ENCODE assay signal across 11 cellular contexts in genomic region chr11:117199916-117200812, GRCh38. TPM values are rescaled to one million over a fixed set of nuclear protein-coding genes. Genes with fewer than 3 reads are reported as not detected.
DNase-seq lines count a peak whose midpoint lies in the region; ATAC-seq, FAIRE-seq and TF ChIP-seq lines count a peak whose summit lies in the region.
"Had no signal": no experiment of that assay in that cellular context is flagged by ENCODE, and none has a peak within 500 bp of the region (broad histone marks: within the 10 kb centered on the region; RNA-seq: fewer than 3 reads in every experiment).

No MANE protein-coding gene starts in this region.

- H3K4me3 Mint-ChIP-seq in stimulated activated naive B cell treated with anti-CD40 and anti-IgM and Interleukin-4, amounts not matched to agents 10 μg/mL and 1 μg/mL and 100 μg/mL, for 72 hours: no peak overlapping the region
- H3K4me3 Mint-ChIP-seq: activated naive CD4-positive, alpha-beta T cell treated with anti-CD3 and anti-CD28 coated beads, Interleukin-2, amount 50 U/mL, for 24 hours had no signal

- H3K4me1 ChIP-seq in HEK293 (ENCODE audit: control insufficient read depth, insufficient read depth, low read length): no peaks in the 10 kb centered on the region
- H3K4me1 ChIP-seq in lower lobe of right lung: peaks cover 26% of the 10 kb centered on the region

- H3K36me3 ChIP-seq in HEK293 (ENCODE audit: control insufficient read depth in 2 of 2, insufficient read depth in 1 of 2, low read length in 2 of 2) (peaks cover 0 to 28% of the 10 kb centered on the region in 2 experiments; a peak in 1 of 3 replicates), lower lobe of right lung (peaks cover 55% of the 10 kb centered on the region)

- CTCF ChIA-PET in HEK293 (lab: Yijun Ruan, JAX): interaction anchor here (0.7 to 1.6 kb wide), 2 partner anchors 19 to 147 kb away, joined by 3 to 9 read pairs; no protein-coding TSS in a partner anchor

- DNase-seq in caudate nucleus (lab: John Stamatoyannopoulos, UW) (no peak), lower lobe of right lung (peak; percentile 26), GM12892 (ENCODE audit: insufficient read length) (no peak), DMS53 treated with DMSO at 0.1 percent for 48 hours (lab: John Stamatoyannopoulos, UW; ENCODE audit: unreplicated experiment) (no peak), superior temporal gyrus (ENCODE audit: extremely low spot score) (no peak), DMS153 (lab: John Stamatoyannopoulos, UW) (no peak)
- DNase-seq in stimulated activated naive B cell treated with anti-CD40 and anti-IgM and Interleukin-4, amounts not matched to agents 10 μg/mL and 1 μg/mL and 100 μg/mL, for 72 hours: no peak
- DNase-seq: NCI-H345 had no signal

- FAIRE-seq in GM12892 (lab: Jason Lieb, UNC): no peak
- FAIRE-seq: keratinocyte had no signal

- peaks cover 15 to 33% of the 10 kb centered on the region in 2 donors for H3K4me1 Mint-ChIP-seq in stimulated activated naive B cell treated with anti-CD40 and anti-IgM and Interleukin-4, amounts not matched to agents 10 μg/mL and 1 μg/mL and 100 μg/mL, for 72 hours

- no peaks in the 10 kb centered on the region for H3K9me3 ChIP-seq in HEK293 (ENCODE audit: control insufficient read depth, insufficient read depth, low read depth, low read length)
- H3K9me3 ChIP-seq in lower lobe of right lung: no peaks in the 10 kb centered on the region

- no peaks in the 10 kb centered on the region for H3K27me3 ChIP-seq in lower lobe of right lung (ENCODE audit: low read depth)

- H3K27ac Mint-ChIP-seq in stimulated activated naive B cell treated with anti-CD40 and anti-IgM and Interleukin-4, amounts not matched to agents 10 μg/mL and 1 μg/mL and 100 μg/mL, for 72 hours: peak overlapping the region; percentile 26
- H3K27ac Mint-ChIP-seq: activated naive CD4-positive, alpha-beta T cell treated with anti-CD3 and anti-CD28 coated beads, Interleukin-2, amount 50 U/mL, for 24 hours had no signal

- TF ChIP-seq POLR2A in GM12892 (IDR thresholded peaks at IDR 0.05; ENCODE audit: low read depth, low read length): no peak

- peak in 1 of 2 donors; percentile 0 for ATAC-seq in lower lobe of right lung
- ATAC-seq in stimulated activated naive B cell treated with anti-CD40 and anti-IgM and Interleukin-4, amounts not matched to agents 10 μg/mL and 1 μg/mL and 100 μg/mL, for 72 hours (replicated peaks): no peak

- H3K9me3 Mint-ChIP-seq in stimulated activated naive B cell treated with anti-CD40 and anti-IgM and Interleukin-4, amounts not matched to agents 10 μg/mL and 1 μg/mL and 100 μg/mL, for 72 hours: no peaks in the 10 kb centered on the region
- H3K9me3 Mint-ChIP-seq: activated naive CD4-positive, alpha-beta T cell treated with anti-CD3 and anti-CD28 coated beads, Interleukin-2, amount 50 U/mL, for 24 hours had no signal

- H3K36me3 Mint-ChIP-seq in stimulated activated naive B cell treated with anti-CD40 and anti-IgM and Interleukin-4, amounts not matched to agents 10 μg/mL and 1 μg/mL and 100 μg/mL, for 72 hours: peaks cover 38 to 55% of the 10 kb centered on the region in 2 donors

- H3K27me3 Mint-ChIP-seq in stimulated activated naive B cell treated with anti-CD40 and anti-IgM and Interleukin-4, amounts not matched to agents 10 μg/mL and 1 μg/mL and 100 μg/mL, for 72 hours: no peaks in the 10 kb centered on the region
- H3K27me3 Mint-ChIP-seq: activated naive CD4-positive, alpha-beta T cell treated with anti-CD3 and anti-CD28 coated beads, Interleukin-2, amount 50 U/mL, for 24 hours had no signal

- POLR2A ChIA-PET in HEK293 (lab: Yijun Ruan, JAX): interaction anchor here (1.1 to 1.8 kb wide), 2 partner anchors 22 kb away, joined by 3 to 5 read pairs; partner anchors contain the start of gene SIDT2

- intact Hi-C loops in lower lobe of right lung (cut with DNase I): no loop called here

- no peak overlapping the region for H3K27ac ChIP-seq in HEK293 (ENCODE audit: extremely low read depth, low read depth, low read length)
- peak overlapping the region; percentile 36 for H3K27ac ChIP-seq in caudate nucleus (ENCODE audit: low read depth, low read length)
- H3K27ac ChIP-seq in lower lobe of right lung: peak overlapping the region; percentile 77

- H3K4me3 ChIP-seq in HEK293 (ENCODE audit: low read depth, low read length): no peak overlapping the region
- H3K4me3 ChIP-seq in lower lobe of right lung: peak overlapping the region; percentile 38

- no peak for TF ChIP-seq CTCF in HEK293 (tag by site-specific recombination; IDR thresholded peaks at IDR 0.05)
- no peak for TF ChIP-seq CTCF in lower lobe of right lung (IDR thresholded peaks at IDR 0.05)

TF ChIP-seq in HEK293, 187 proteins besides CTCF, POLR2A, EP300 and RAD21:
- TF ChIP-seq GLIS1 (tag by site-specific recombination; IDR thresholded peaks at IDR 0.05): peak; percentile 55
- TF ChIP-seq EGR2 (tag by site-specific recombination; IDR thresholded peaks at IDR 0.05; ENCODE audit: low read depth): no peak

RNA-seq across cellular contexts. Expression of gene TAGLN, which starts 1.0 kb away (rescaled TPM):
- 297 TPM for total RNA-seq in lower lobe of right lung
- polyA plus RNA-seq in GM12892 (2012; ENCODE audit: missing spikeins): 4.5 TPM

RNA-seq across cellular contexts. Expression of gene SIDT2, which starts 21.6 kb away (rescaled TPM):
- 190 TPM for total RNA-seq in lower lobe of right lung
- polyA plus RNA-seq in GM12892 (2012; ENCODE audit: missing spikeins): 13.6 TPM

RNA-seq across cellular contexts. Expression of gene PCSK7, which starts 31.7 kb away (rescaled TPM):
- 50.2 TPM for total RNA-seq in lower lobe of right lung
- 41.6 TPM for polyA plus RNA-seq in GM12892 (2012; ENCODE audit: missing spikeins)

RNA-seq across cellular contexts. Expression of gene RNF214, which starts 32.3 kb away (rescaled TPM):
- total RNA-seq in lower lobe of right lung: 28.9 TPM
- polyA plus RNA-seq in GM12892 (2012; ENCODE audit: missing spikeins): 10.9 TPM

RNA-seq across cellular contexts. Expression of gene PAFAH1B2, which starts 56.1 kb away (rescaled TPM):
- total RNA-seq in lower lobe of right lung: 78.2 TPM
- 22.2 TPM for polyA plus RNA-seq in GM12892 (2012; ENCODE audit: missing spikeins)
